Comparison of ENCODE assay signal across 15 cellular contexts in the genomic region with DNA sequence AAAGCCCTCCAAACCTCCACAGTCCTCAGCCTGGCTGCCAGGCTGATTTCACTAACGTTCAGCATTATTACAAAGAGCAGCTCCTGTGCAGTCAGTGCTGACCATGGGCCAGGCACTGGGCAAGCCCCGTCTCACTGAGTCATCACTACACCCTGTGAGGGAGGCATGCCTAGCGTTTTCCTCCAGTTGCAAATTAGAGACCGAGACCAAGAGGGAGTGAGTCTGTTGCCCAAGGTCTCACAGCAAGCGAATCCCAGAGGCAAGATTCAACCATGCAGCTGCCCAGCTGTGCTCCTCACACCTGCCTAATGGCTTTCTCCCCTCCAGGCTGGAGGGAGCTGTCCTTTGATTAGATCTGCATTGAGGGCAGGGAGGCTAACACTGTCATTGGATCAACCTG.
DNase-seq lines count a peak whose midpoint lies in the region; ATAC-seq and TF ChIP-seq lines count a peak whose summit lies in the region.
"Had no signal": no experiment of that assay in that cellular context is flagged by ENCODE, and none has a peak within 500 bp of the region (broad histone marks: within the 10 kb centered on the region; RNA-seq: fewer than 3 reads in every experiment).

No MANE protein-coding gene starts in this region.

- peaks cover 19% of the 10 kb centered on the region for H3F3A ChIP-seq in neural progenitor cell (ENCODE audit: low read depth)

- no peaks in the 10 kb centered on the region for H4K20me1 ChIP-seq in neural progenitor cell (ENCODE audit: low read depth)

- H3K4me3 Mint-ChIP-seq in neural progenitor cell = no peak overlapping the region
- H3K4me3 Mint-ChIP-seq: activated T-cell treated with anti-CD3 and anti-CD28 coated beads, Interleukin-2, amount 50 U/mL, for 24 hours had no signal

- H3K4me3 ChIP-seq in NT2/D1 (ENCODE audit: insufficient read length, low read depth) (no peak overlapping the region), epithelial cell of esophagus (ENCODE audit: low read length) (no peak overlapping the region), neural progenitor cell (no peak overlapping the region)
- H3K4me3 ChIP-seq: body of pancreas, sigmoid colon, SJSA1 had no signal

- H3K9me3 Mint-ChIP-seq in neural progenitor cell = no peaks in the 10 kb centered on the region

- H3K36me3 ChIP-seq in NT2/D1 (ENCODE audit: insufficient read depth, insufficient read length, low read length) = no peaks in the 10 kb centered on the region
- no peaks in the 10 kb centered on the region for H3K36me3 ChIP-seq in neural progenitor cell
- H3K36me3 ChIP-seq: sigmoid colon, SJSA1 had no signal

- no peaks in the 10 kb centered on the region for H3K36me3 Mint-ChIP-seq in neural progenitor cell

- H3K27me3 ChIP-seq in NT2/D1 (ENCODE audit: insufficient read depth, insufficient read length) (peaks cover 19% of the 10 kb centered on the region), neural progenitor cell (no peaks in the 10 kb centered on the region)
- H3K27me3 ChIP-seq: body of pancreas had no signal

- no peak overlapping the region for H3K27ac ChIP-seq in neural progenitor cell
- H3K27ac ChIP-seq: body of pancreas, sigmoid colon, SJSA1 had no signal

- no peaks in the 10 kb centered on the region for H3K9me3 ChIP-seq in NT2/D1 (ENCODE audit: insufficient read depth, low read length)
- H3K9me3 ChIP-seq in neural progenitor cell (ENCODE audit: low read depth) = no peaks in the 10 kb centered on the region
- H3K9me3 ChIP-seq: sigmoid colon, SJSA1 had no signal

- H3K79me2 ChIP-seq in neural progenitor cell (ENCODE audit: low read depth) = no peaks in the 10 kb centered on the region

- H3K9ac ChIP-seq in NT2/D1 (ENCODE audit: insufficient read length, low read depth) (no peak overlapping the region), neural progenitor cell (no peak overlapping the region)

- no peak overlapping the region for H3K4me2 ChIP-seq in neural progenitor cell

- TF ChIP-seq CTCF in epithelial cell of esophagus (IDR thresholded peaks at IDR 0.05; ENCODE audit: insufficient read depth, low read depth, low read length, missing control alignments) (no peak), neural progenitor cell (IDR thresholded peaks at IDR 0.05) (no peak)

- peaks cover 24% of the 10 kb centered on the region for H3K27me3 Mint-ChIP-seq in neural progenitor cell (ENCODE audit: insufficient read depth, low read depth)

- ATAC-seq in HG03175 (IDR thresholded peaks at IDR 0.05; ENCODE audit: unreplicated experiment) = no peak
- ATAC-seq: activated CD4-positive, CD25-positive, alpha-beta regulatory T cell treated with anti-CD3 and anti-CD28 coated beads, Interleukin-2, amount 50 U/mL, for 24 hours; body of pancreas had no signal

- H3K27ac Mint-ChIP-seq in neural progenitor cell = peak overlapping the region; percentile 44
- H3K27ac Mint-ChIP-seq: activated T-cell treated with anti-CD3 and anti-CD28 coated beads, Interleukin-2, amount 50 U/mL, for 24 hours had no signal

- peak; percentile 53 for DNase-seq in ELR (ENCODE audit: low read depth)
- DNase-seq in NT2/D1 (ENCODE audit: low read depth, low spot score) = peak; percentile 54
- peak; percentile 10 for DNase-seq in epithelial cell of esophagus (ENCODE audit: low read depth)
- peak; percentile 33 for DNase-seq in neural progenitor cell (ENCODE audit: low spot score)
- DNase-seq in RPMI8226 = no peak
- no peak for DNase-seq in DMS 273 treated with DMSO at 0.1 percent for 48 hours (lab: John Stamatoyannopoulos, UW)
- DNase-seq in NAMALWA (ENCODE audit: low spot score) = no peak
- DNase-seq: activated T-cell treated with anti-CD3 and anti-CD28 coated beads, Interleukin-2, amount 50 U/mL, for 24 hours; body of pancreas; NCI-H1436; NCI-H524 treated with DMSO at 0.1 percent for 48 hours; sigmoid colon had no signal

- no peak overlapping the region for H2AFZ ChIP-seq in neural progenitor cell (replicated peaks)

- H3K4me1 ChIP-seq in NT2/D1 (ENCODE audit: insufficient read depth, insufficient read length) (peaks cover 7% of the 10 kb centered on the region), neural progenitor cell (peaks cover 30% of the 10 kb centered on the region)
- H3K4me1 ChIP-seq: body of pancreas, sigmoid colon had no signal

- H3K4me1 Mint-ChIP-seq in neural progenitor cell = peaks cover 37% of the 10 kb centered on the region

Comparison
In these comparisons a context has a peak if more than half of its experiments do, and no peak if none do; other contexts are left out.
1. DNase-seq: peak in ELR (single experiment), NT2/D1 (single experiment), epithelial cell of esophagus (single experiment) and neural progenitor cell (single experiment); none in RPMI8226 (single experiment), DMS 273 treated with DMSO at 0.1 percent for 48 hours (single experiment) and NAMALWA (single experiment).